ENCODE assay signal across 1 cellular context in the genomic region with DNA sequence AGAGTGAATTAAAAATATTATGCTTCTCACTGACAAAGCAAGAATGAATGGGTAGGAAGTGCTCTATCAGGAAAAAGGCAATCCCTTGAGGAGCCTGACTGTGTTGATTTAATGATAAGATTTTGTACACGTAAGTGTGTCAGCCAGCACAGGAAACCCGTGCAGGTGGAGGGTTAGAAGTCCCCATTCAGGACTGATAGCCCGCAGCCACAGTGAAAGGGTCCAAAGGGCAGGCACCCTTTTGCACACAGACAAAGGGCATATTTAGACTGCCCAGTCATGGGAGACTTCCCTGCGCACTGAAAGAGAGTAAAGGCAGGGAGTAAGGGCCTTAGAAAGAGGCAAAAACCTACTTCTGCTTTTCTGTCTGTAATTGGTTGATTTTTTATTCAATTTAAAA.
A peak's percentile ranks its signal among the peaks of the same experiment; 100 is the strongest.
TF ChIP-seq lines count a peak whose summit lies in the region.

No MANE protein-coding gene starts in this region.

TF ChIP-seq in HepG2, 621 proteins besides CTCF, POLR2A, EP300 and RAD21 (continued from another document and continues in another):
- TF ChIP-seq ZNF639 (CRISPR knock-in tag; conservative IDR thresholded peaks at IDR 0.05) (no peak), ZNF550 (CRISPR knock-in tag; IDR thresholded peaks at IDR 0.05; ENCODE audit: borderline replicate concordance) (no peak), ZNF367 (CRISPR knock-in tag; IDR thresholded peaks at IDR 0.05; ENCODE audit: borderline replicate concordance) (no peak), GTF2F1 (IDR thresholded peaks at IDR 0.05; ENCODE audit: low read length) (no peak), ISX (CRISPR knock-in tag; conservative IDR thresholded peaks at IDR 0.05) (no peak), HNF1A (IDR thresholded peaks at IDR 0.05; ENCODE audit: low read depth) (no peak), HNF1A (CRISPR knock-in tag; IDR thresholded peaks at IDR 0.05; ENCODE audit: borderline replicate concordance) (peak; percentile 46; the same call in 1 of the 2 replicates), ZNF383 (CRISPR knock-in tag; IDR thresholded peaks at IDR 0.05; ENCODE audit: borderline replicate concordance) (no peak), ZNF441 (CRISPR knock-in tag; IDR thresholded peaks at IDR 0.05; ENCODE audit: borderline replicate concordance) (peak; percentile 75; the same call in 1 of the 2 replicates), SKI (IDR thresholded peaks at IDR 0.05; ENCODE audit: partially characterized antibody) (peak; percentile 92), FOXC1 (CRISPR knock-in tag; IDR thresholded peaks at IDR 0.05; ENCODE audit: borderline replicate concordance) (no peak), ZNF264 (CRISPR knock-in tag; IDR thresholded peaks at IDR 0.05) (no peak; the same call in none of the 2 replicates), EHMT2 (IDR thresholded peaks at IDR 0.05; ENCODE audit: borderline replicate concordance, low read depth, low read length) (no peak; the same call in 1 of the 2 replicates), DR1 (CRISPR knock-in tag; IDR thresholded peaks at IDR 0.05) (no peak), DRAP1 (CRISPR knock-in tag; IDR thresholded peaks at IDR 0.05) (no peak), ZNF20 (CRISPR knock-in tag; IDR thresholded peaks at IDR 0.05) (no peak), ZNF782 (CRISPR knock-in tag; IDR thresholded peaks at IDR 0.05; ENCODE audit: borderline replicate concordance) (no peak), FOXA3 (CRISPR knock-in tag; IDR thresholded peaks at IDR 0.05) (peak; percentile 79), HNF4A (CRISPR knock-in tag; IDR thresholded peaks at IDR 0.05) (peak; percentile 99), U2AF2 (IDR thresholded peaks at IDR 0.05; ENCODE audit: low read depth, low read length) (no peak), ZMYM3 (CRISPR knock-in tag; IDR thresholded peaks at IDR 0.05) (peak; percentile 93), SALL2 (CRISPR knock-in tag; IDR thresholded peaks at IDR 0.05) (no peak), PHF5A (CRISPR knock-in tag; IDR thresholded peaks at IDR 0.05; ENCODE audit: low read depth, unreplicated experiment) (no peak), ZNF577 (CRISPR knock-in tag; IDR thresholded peaks at IDR 0.05; ENCODE audit: borderline replicate concordance, low read depth) (no peak), KLF16 (CRISPR knock-in tag; IDR thresholded peaks at IDR 0.05) (peak in 1 of 2 experiments; percentile 37; a peak in 1 of 4 replicates), ZNF282 (IDR thresholded peaks at IDR 0.05; ENCODE audit: partially characterized antibody) (no peak), CBX5 (CRISPR knock-in tag; IDR thresholded peaks at IDR 0.05; ENCODE audit: borderline replicate concordance) (peak; percentile 59; the same call in 1 of the 2 replicates), SUZ12 (IDR thresholded peaks at IDR 0.05; ENCODE audit: low read depth, low read length) (no peak), SMYD3 (CRISPR knock-in tag; IDR thresholded peaks at IDR 0.05) (no peak), FOXK1 (CRISPR knock-in tag; IDR thresholded peaks at IDR 0.05; ENCODE audit: borderline replicate concordance, low read depth) (no peak; the same call in 1 of the 2 replicates), NFYC (CRISPR knock-in tag; IDR thresholded peaks at IDR 0.05) (no peak), JDP2 (CRISPR knock-in tag; IDR thresholded peaks at IDR 0.05; ENCODE audit: borderline replicate concordance) (no peak), ZNF749 (CRISPR knock-in tag; IDR thresholded peaks at IDR 0.05; ENCODE audit: borderline replicate concordance) (no peak; the same call in 1 of the 2 replicates), ZNF777 (CRISPR knock-in tag; IDR thresholded peaks at IDR 0.05) (no peak), POLR2AphosphoS2 (IDR thresholded peaks at IDR 0.05; ENCODE audit: low read depth, low read length) (no peak), KLF11 (CRISPR knock-in tag; IDR thresholded peaks at IDR 0.05) (no peak), ZSCAN5A (CRISPR knock-in tag; IDR thresholded peaks at IDR 0.05; ENCODE audit: borderline replicate concordance) (peak; percentile 61; the same call in 1 of the 2 replicates), ESRRA (CRISPR knock-in tag; IDR thresholded peaks at IDR 0.05; ENCODE audit: low read depth) (peak; percentile 66; the same call in 1 of the 2 replicates), SP1 (IDR thresholded peaks at IDR 0.05) (no peak), SP1 (CRISPR knock-in tag; IDR thresholded peaks at IDR 0.05) (peak; percentile 48), ZNF891 (CRISPR knock-in tag; IDR thresholded peaks at IDR 0.05) (no peak), NPAS2 (CRISPR knock-in tag; IDR thresholded peaks at IDR 0.05; ENCODE audit: borderline replicate concordance) (no peak), KLF9 (CRISPR knock-in tag; IDR thresholded peaks at IDR 0.05; ENCODE audit: low read depth) (no peak), MXD4 (CRISPR knock-in tag; IDR thresholded peaks at IDR 0.05) (no peak), ZKSCAN8 (CRISPR knock-in tag; IDR thresholded peaks at IDR 0.05; ENCODE audit: borderline replicate concordance) (peak; percentile 88)
- TF ChIP-seq, protein P1, sequence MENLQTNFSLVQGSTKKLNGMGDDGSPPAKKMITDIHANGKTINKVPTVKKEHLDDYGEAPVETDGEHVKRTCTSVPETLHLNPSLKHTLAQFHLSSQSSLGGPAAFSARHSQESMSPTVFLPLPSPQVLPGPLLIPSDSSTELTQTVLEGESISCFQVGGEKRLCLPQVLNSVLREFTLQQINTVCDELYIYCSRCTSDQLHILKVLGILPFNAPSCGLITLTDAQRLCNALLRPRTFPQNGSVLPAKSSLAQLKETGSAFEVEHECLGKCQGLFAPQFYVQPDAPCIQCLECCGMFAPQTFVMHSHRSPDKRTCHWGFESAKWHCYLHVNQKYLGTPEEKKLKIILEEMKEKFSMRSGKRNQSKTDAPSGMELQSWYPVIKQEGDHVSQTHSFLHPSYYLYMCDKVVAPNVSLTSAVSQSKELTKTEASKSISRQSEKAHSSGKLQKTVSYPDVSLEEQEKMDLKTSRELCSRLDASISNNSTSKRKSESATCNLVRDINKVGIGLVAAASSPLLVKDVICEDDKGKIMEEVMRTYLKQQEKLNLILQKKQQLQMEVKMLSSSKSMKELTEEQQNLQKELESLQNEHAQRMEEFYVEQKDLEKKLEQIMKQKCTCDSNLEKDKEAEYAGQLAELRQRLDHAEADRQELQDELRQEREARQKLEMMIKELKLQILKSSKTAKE (CRISPR knock-in tag; IDR thresholded peaks at IDR 0.05; ENCODE audit: borderline replicate concordance), result peak; percentile 84; the same call in 1 of the 2 replicates
- TF ChIP-seq, protein P2, sequence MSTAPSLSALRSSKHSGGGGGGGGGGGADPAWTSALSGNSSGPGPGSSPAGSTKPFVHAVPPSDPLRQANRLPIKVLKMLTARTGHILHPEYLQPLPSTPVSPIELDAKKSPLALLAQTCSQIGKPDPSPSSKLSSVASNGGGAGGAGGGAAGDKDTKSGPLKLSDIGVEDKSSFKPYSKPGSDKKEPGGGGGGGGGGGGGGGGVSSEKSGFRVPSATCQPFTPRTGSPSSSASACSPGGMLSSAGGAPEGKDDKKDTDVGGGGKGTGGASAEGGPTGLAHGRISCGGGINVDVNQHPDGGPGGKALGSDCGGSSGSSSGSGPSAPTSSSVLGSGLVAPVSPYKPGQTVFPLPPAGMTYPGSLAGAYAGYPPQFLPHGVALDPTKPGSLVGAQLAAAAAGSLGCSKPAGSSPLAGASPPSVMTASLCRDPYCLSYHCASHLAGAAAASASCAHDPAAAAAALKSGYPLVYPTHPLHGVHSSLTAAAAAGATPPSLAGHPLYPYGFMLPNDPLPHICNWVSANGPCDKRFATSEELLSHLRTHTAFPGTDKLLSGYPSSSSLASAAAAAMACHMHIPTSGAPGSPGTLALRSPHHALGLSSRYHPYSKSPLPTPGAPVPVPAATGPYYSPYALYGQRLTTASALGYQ (CRISPR knock-in tag; IDR thresholded peaks at IDR 0.05), result peak; percentile 55; the same call in 1 of the 2 replicates
- TF ChIP-seq, protein P3, sequence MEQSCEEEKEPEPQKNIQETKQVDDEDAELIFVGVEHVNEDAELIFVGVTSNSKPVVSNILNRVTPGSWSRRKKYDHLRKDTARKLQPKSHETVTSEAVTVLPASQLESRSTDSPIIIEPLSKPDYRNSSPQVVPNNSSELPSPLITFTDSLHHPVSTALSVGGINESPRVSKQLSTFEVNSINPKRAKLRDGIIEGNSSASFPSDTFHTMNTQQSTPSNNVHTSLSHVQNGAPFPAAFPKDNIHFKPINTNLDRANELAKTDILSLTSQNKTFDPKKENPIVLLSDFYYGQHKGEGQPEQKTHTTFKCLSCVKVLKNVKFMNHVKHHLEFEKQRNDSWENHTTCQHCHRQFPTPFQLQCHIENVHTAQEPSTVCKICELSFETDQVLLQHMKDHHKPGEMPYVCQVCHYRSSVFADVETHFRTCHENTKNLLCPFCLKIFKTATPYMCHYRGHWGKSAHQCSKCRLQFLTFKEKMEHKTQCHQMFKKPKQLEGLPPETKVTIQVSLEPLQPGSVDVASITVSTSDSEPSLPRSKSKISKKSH (CRISPR knock-in tag; IDR thresholded peaks at IDR 0.05; ENCODE audit: borderline replicate concordance), result no peak
- TF ChIP-seq, protein P4, sequence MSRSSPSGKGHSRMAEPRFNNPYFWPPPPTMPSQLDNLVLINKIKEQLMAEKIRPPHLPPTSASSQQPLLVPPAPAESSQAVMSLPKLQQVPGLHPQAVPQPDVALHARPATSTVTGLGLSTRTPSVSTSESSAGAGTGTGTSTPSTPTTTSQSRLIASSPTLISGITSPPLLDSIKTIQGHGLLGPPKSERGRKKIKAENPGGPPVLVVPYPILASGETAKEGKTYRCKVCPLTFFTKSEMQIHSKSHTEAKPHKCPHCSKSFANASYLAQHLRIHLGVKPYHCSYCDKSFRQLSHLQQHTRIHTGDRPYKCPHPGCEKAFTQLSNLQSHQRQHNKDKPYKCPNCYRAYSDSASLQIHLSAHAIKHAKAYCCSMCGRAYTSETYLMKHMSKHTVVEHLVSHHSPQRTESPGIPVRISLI (CRISPR knock-in tag; IDR thresholded peaks at IDR 0.05; ENCODE audit: borderline replicate concordance), result no peak
- TF ChIP-seq, protein P5, sequence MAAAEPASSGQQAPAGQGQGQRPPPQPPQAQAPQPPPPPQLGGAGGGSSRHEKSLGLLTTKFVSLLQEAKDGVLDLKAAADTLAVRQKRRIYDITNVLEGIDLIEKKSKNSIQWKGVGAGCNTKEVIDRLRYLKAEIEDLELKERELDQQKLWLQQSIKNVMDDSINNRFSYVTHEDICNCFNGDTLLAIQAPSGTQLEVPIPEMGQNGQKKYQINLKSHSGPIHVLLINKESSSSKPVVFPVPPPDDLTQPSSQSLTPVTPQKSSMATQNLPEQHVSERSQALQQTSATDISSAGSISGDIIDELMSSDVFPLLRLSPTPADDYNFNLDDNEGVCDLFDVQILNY (CRISPR knock-in tag; conservative IDR thresholded peaks at IDR 0.05), result no peak
- TF ChIP-seq, protein P6, sequence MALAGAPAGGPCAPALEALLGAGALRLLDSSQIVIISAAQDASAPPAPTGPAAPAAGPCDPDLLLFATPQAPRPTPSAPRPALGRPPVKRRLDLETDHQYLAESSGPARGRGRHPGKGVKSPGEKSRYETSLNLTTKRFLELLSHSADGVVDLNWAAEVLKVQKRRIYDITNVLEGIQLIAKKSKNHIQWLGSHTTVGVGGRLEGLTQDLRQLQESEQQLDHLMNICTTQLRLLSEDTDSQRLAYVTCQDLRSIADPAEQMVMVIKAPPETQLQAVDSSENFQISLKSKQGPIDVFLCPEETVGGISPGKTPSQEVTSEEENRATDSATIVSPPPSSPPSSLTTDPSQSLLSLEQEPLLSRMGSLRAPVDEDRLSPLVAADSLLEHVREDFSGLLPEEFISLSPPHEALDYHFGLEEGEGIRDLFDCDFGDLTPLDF (CRISPR knock-in tag; IDR thresholded peaks at IDR 0.05), result no peak
